ENCODE assay signal across 24 cellular contexts in the genomic region with DNA sequence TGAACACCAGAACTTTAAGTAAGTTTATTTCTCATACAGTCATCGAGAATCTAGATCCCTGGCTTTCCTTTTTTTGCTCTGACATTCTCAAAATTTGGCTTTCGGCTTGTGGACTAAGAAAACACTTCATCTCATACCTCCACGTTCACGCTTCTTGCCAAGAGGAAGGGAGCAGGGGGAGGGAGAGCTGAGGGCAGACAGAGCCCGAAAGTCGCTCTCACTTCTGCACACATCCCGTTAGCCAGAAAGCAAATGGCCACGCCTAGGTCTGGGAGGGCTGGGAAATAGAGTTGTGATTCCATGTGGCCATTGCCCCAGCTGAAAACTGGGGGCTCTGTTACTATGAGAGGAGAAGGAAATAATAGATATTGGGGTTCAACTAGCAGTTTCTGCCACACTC.
"Had no signal": no experiment of that assay in that cellular context is flagged by ENCODE, and none has a peak within 500 bp of the region (broad histone marks: within the 10 kb centered on the region; RNA-seq: fewer than 3 reads in every experiment).

No MANE protein-coding gene starts in this region.

- H3K27me3 Mint-ChIP-seq: naive thymus-derived CD8-positive, alpha-beta T cell; stimulated activated memory B cell treated with anti-CD40 and anti-IgM and Interleukin-4, amounts not matched to agents 10 μg/mL and 1 μg/mL and 100 μg/mL, for 72 hours; stimulated activated naive CD8-positive, alpha-beta T cell treated with anti-CD3 and anti-CD28 coated beads, Interleukin-15, Interleukin-2, amounts not matched to agents 100 ng/mL and 50 ng/mL, for 24 hours had no signal

- H3K27ac ChIP-seq: coronary artery, esophagus squamous epithelium, psoas muscle, sigmoid colon, transverse colon had no signal

- DNase-seq: dermis blood vessel endothelial cell; effector memory CD4-positive, alpha-beta T cell; erythroblast; esophagus squamous epithelium; foreskin melanocyte; hypothalamus; immature natural killer cell; islet precursor cell; kidney glomerular epithelial cell; left colon; left ventricle myocardium superior; naive thymus-derived CD8-positive, alpha-beta T cell; nephron progenitor cell; nucleus accumbens; psoas muscle; right cardiac atrium; sigmoid colon; stimulated activated CD4-positive, alpha-beta T cell treated with anti-CD3 and anti-CD28 coated beads, Interleukin-2, amount 100 ng/mL, for 24 hours; stimulated activated CD4-positive, alpha-beta T cell treated with anti-CD3 and anti-CD28 coated beads, Interleukin-4, amount 100 ng/mL, for 24 hours; transverse colon had no signal

- H3K4me3 ChIP-seq: coronary artery, esophagus squamous epithelium, psoas muscle, sigmoid colon, thoracic aorta, transverse colon had no signal

- H3K27ac Mint-ChIP-seq: immature natural killer cell; naive thymus-derived CD8-positive, alpha-beta T cell; nephron progenitor cell; stimulated activated memory B cell treated with anti-CD40 and anti-IgM and Interleukin-4, amounts not matched to agents 10 μg/mL and 1 μg/mL and 100 μg/mL, for 72 hours; stimulated activated naive CD8-positive, alpha-beta T cell treated with anti-CD3 and anti-CD28 coated beads, Interleukin-15, Interleukin-2, amounts not matched to agents 100 ng/mL and 50 ng/mL, for 24 hours had no signal

- H3K4me1 ChIP-seq: sigmoid colon had no signal

- H3K4me1 Mint-ChIP-seq: nephron progenitor cell had no signal

- H3K4me3 Mint-ChIP-seq: immature natural killer cell; naive thymus-derived CD8-positive, alpha-beta T cell; nephron progenitor cell; stimulated activated memory B cell treated with anti-CD40 and anti-IgM and Interleukin-4, amounts not matched to agents 10 μg/mL and 1 μg/mL and 100 μg/mL, for 72 hours; stimulated activated naive CD8-positive, alpha-beta T cell treated with anti-CD3 and anti-CD28 coated beads, Interleukin-15, Interleukin-2, amounts not matched to agents 100 ng/mL and 50 ng/mL, for 24 hours had no signal

- H3K9me3 ChIP-seq: esophagus squamous epithelium, psoas muscle, sigmoid colon, thoracic aorta, transverse colon had no signal

- H3K27me3 ChIP-seq: esophagus squamous epithelium, sigmoid colon, transverse colon had no signal

- ATAC-seq: left colon; left ventricle myocardium superior; naive thymus-derived CD8-positive, alpha-beta T cell; psoas muscle; right cardiac atrium; stimulated activated memory B cell treated with anti-CD40 and anti-IgM and Interleukin-4, amounts not matched to agents 10 μg/mL and 1 μg/mL and 100 μg/mL, for 72 hours had no signal
